Comparison of ENCODE assay signal across 11 cellular contexts in genomic region chr1:154222918-154223317, GRCh38. TPM values are rescaled to one million over a fixed set of nuclear protein-coding genes. Genes with fewer than 3 reads are reported as not detected.
DNase-seq lines count a peak whose midpoint lies in the region; ATAC-seq and TF ChIP-seq lines count a peak whose summit lies in the region.
"Had no signal": no experiment of that assay in that cellular context is flagged by ENCODE, and none has a peak within 500 bp of the region (broad histone marks: within the 10 kb centered on the region; RNA-seq: fewer than 3 reads in every experiment).

No MANE protein-coding gene starts in this region.

- no peak overlapping the region for H3K4me3 ChIP-seq in CD8-positive, alpha-beta memory T cell (ENCODE audit: low read length)
- H3K4me3 ChIP-seq in Karpas-422 (ENCODE audit: low read length): no peak overlapping the region
- peak overlapping the region in 1 of 3 experiments; percentile 83 for H3K4me3 ChIP-seq in mammary epithelial cell (replicated peaks in 1 of 3; ENCODE audit: insufficient read depth in 1 of 3, low read depth in 2 of 3, low read length in 3 of 3)

- ATAC-seq in GM21717 (IDR thresholded peaks at IDR 0.05; ENCODE audit: unreplicated experiment): no peak

- H4K20me1 ChIP-seq in Karpas-422 (ENCODE audit: insufficient read depth, low read depth, low read length) (peaks cover 18% of the 10 kb centered on the region), mammary epithelial cell (ENCODE audit: insufficient read depth, low read length) (peaks cover 2% of the 10 kb centered on the region)

- POLR2A ChIA-PET in CD8-positive, alpha-beta memory T cell (lab: Charles Lee): interaction anchor here (0.6 kb wide), 1 partner anchor 43 kb away, joined by 3 read pairs; no protein-coding TSS in a partner anchor

- intact Hi-C loops in mammary epithelial cell (cut with micrococcal nuclease): loop anchor here (5.0 kb wide), 1 partner anchor 749 kb away; the partner anchor contains the start of genes CKS1B and SHC1

- no peaks in the 10 kb centered on the region for H3K27me3 ChIP-seq in CD8-positive, alpha-beta memory T cell (ENCODE audit: insufficient read depth, low read length, poor library complexity, severe bottlenecking)
- H3K27me3 ChIP-seq in Karpas-422 (ENCODE audit: low read length) (no peaks in the 10 kb centered on the region), mammary epithelial cell (ENCODE audit: insufficient read depth, low read length) (no peaks in the 10 kb centered on the region)

- peak overlapping the region; percentile 64 to 100 (median 92) for H3K27ac Mint-ChIP-seq in CD8-positive, alpha-beta memory T cell
- H3K27ac Mint-ChIP-seq in nephron progenitor cell: no peak overlapping the region

- H3K36me3 Mint-ChIP-seq in CD8-positive, alpha-beta memory T cell: peaks cover 0 to 64% (median 25%) of the 10 kb centered on the region in 3 donors
- H3K36me3 Mint-ChIP-seq in nephron progenitor cell (ENCODE audit: low read depth): peaks cover 59% of the 10 kb centered on the region

- no peak for DNase-seq in CD8-positive, alpha-beta memory T cell
- no peak for DNase-seq in Karpas-422
- DNase-seq in mammary epithelial cell: no peak
- DNase-seq in nephron progenitor cell: no peak
- no peak for DNase-seq in stimulated activated naive CD4-positive, alpha-beta T cell treated with Interleukin-2 at 50 U/mL for 16 hours (lab: John Stamatoyannopoulos, UW)
- DNase-seq in GM03348 (ENCODE audit: low spot score): no peak
- DNase-seq in SHP77 (lab: John Stamatoyannopoulos, UW): no peak
- DNase-seq: activated CD4-positive, alpha-beta T cell treated with anti-CD3 and anti-CD28 coated beads for 1 hour; Kasumi-1 had no signal

- H3K9me3 Mint-ChIP-seq in CD8-positive, alpha-beta memory T cell: no peaks in the 10 kb centered on the region
- no peaks in the 10 kb centered on the region for H3K9me3 Mint-ChIP-seq in nephron progenitor cell

- H2AFZ ChIP-seq in Karpas-422 (ENCODE audit: low read length): no peak overlapping the region
- H2AFZ ChIP-seq in mammary epithelial cell (ENCODE audit: low read depth, low read length): no peak overlapping the region

- H3K27me3 Mint-ChIP-seq in CD8-positive, alpha-beta memory T cell: no peaks in the 10 kb centered on the region
- no peaks in the 10 kb centered on the region for H3K27me3 Mint-ChIP-seq in nephron progenitor cell (ENCODE audit: low read depth, poor library complexity)

- CTCF ChIA-PET in CD8-positive, alpha-beta memory T cell (lab: Charles Lee): interaction anchor here (1.1 to 1.7 kb wide), 3 partner anchors 10 to 121 kb away, joined by 3 read pairs; no protein-coding TSS in a partner anchor
- CTCF ChIA-PET in mammary epithelial cell (lab: Charles Lee; ENCODE audit: low non-redundant PET): no interaction called here

- H3K27ac ChIP-seq in CD8-positive, alpha-beta memory T cell (ENCODE audit: low read depth, low read length): no peak overlapping the region
- H3K27ac ChIP-seq in Karpas-422 (ENCODE audit: low read length): no peak overlapping the region
- no peak overlapping the region for H3K27ac ChIP-seq in mammary epithelial cell (ENCODE audit: insufficient read depth, low read depth, low read length)

- in situ Hi-C loops in mammary epithelial cell (cut with MboI; ENCODE audit: low sequenced_read_pairs in 2 of 2): no loop called here

- H3K9ac ChIP-seq in Karpas-422 (ENCODE audit: low read length): no peak overlapping the region
- no peak overlapping the region for H3K9ac ChIP-seq in mammary epithelial cell (ENCODE audit: insufficient read depth, low read length)

- no TSS peak for BruUV-seq in mammary epithelial cell (replicated peaks; lab: Mats Ljungman, UMichigan)

- peaks cover 95% of the 10 kb centered on the region for H3K79me2 ChIP-seq in Karpas-422 (ENCODE audit: low read length)
- peaks cover 95% of the 10 kb centered on the region for H3K79me2 ChIP-seq in mammary epithelial cell (ENCODE audit: insufficient read depth, low read length)

- H3K36me3 ChIP-seq in CD8-positive, alpha-beta memory T cell (ENCODE audit: insufficient read depth, low read length): peaks cover 38% of the 10 kb centered on the region
- H3K36me3 ChIP-seq in Karpas-422 (ENCODE audit: insufficient read depth, low read length) (peaks cover 71% of the 10 kb centered on the region), mammary epithelial cell (ENCODE audit: insufficient read depth, low read length) (peaks cover 19% of the 10 kb centered on the region)

- peaks cover 68 to 84% (median 81%) of the 10 kb centered on the region in 3 donors for H3K4me1 Mint-ChIP-seq in CD8-positive, alpha-beta memory T cell
- H3K4me1 Mint-ChIP-seq in nephron progenitor cell: peaks cover 49% of the 10 kb centered on the region

- no peaks in the 10 kb centered on the region for H3K9me3 ChIP-seq in CD8-positive, alpha-beta memory T cell (ENCODE audit: low read length)
- no peaks in the 10 kb centered on the region for H3K9me3 ChIP-seq in Karpas-422 (ENCODE audit: low read length)
- no peaks in the 10 kb centered on the region for H3K9me3 ChIP-seq in mammary epithelial cell (replicated peaks; ENCODE audit: insufficient read depth, low read length)

- TF ChIP-seq CTCF in mammary epithelial cell (conservative IDR thresholded peaks at IDR 0.05 in 1 of 2, IDR thresholded peaks at IDR 0.05 in 1 of 2; ENCODE audit: extremely low read depth in 1 of 2, insufficient read depth in 1 of 2, low read depth in 1 of 2, low read length in 2 of 2) (no peak), nephron progenitor cell (IDR thresholded peaks at IDR 0.05) (no peak)

- peak overlapping the region; percentile 34 to 99 (median 98) for H3K4me3 Mint-ChIP-seq in CD8-positive, alpha-beta memory T cell
- peak overlapping the region; percentile 99 for H3K4me3 Mint-ChIP-seq in nephron progenitor cell

- 9% methylated on average over 1 of the region's 1 CpG for WGBS in mammary epithelial cell (ENCODE audit: low coverage, missing lambda C conversion rate)

- H3K9me2 ChIP-seq in Karpas-422 (replicated peaks; ENCODE audit: insufficient read depth, low read length): no peaks in the 10 kb centered on the region

- H3K4me1 ChIP-seq in CD8-positive, alpha-beta memory T cell (ENCODE audit: insufficient read depth, low read length): peaks cover 49% of the 10 kb centered on the region
- H3K4me1 ChIP-seq in Karpas-422 (ENCODE audit: low read length) (peaks cover 44% of the 10 kb centered on the region), mammary epithelial cell (ENCODE audit: insufficient read depth, low read length) (peaks cover 19% of the 10 kb centered on the region)

- H3K4me2 ChIP-seq in Karpas-422 (ENCODE audit: low read depth, low read length, poor library complexity, severe bottlenecking) (peak overlapping the region; percentile 93), mammary epithelial cell (ENCODE audit: insufficient read depth, low read depth, low read length) (peak overlapping the region; percentile 60)

- dilution Hi-C loops in mammary epithelial cell (cut with HindIII; ENCODE audit: low sequenced_read_pairs): no loop called here

RNA-seq across cellular contexts. Expression of gene UBAP2L, which starts 2.2 kb away (rescaled TPM):
- 100 to 1,000 TPM; 258 to 277 TPM for total RNA-seq in CD8-positive, alpha-beta memory T cell
- 63.0 TPM for polyA plus RNA-seq in CD8-positive, alpha-beta memory T cell
- 58.6 and 119 TPM in 2 replicates for total RNA-seq in Karpas-422 (2014; rRNA removed; shearing (Covaris generic); ENCODE audit: low replicate concordance)
- 100 to 1,000 TPM in 1 of 2 donors, 10 to 100 TPM in 1; 63.7 to 168 TPM for total RNA-seq in mammary epithelial cell
- 147 TPM for polyA plus RNA-seq in mammary epithelial cell
- 161 TPM for polyA minus RNA-seq in mammary epithelial cell

RNA-seq across cellular contexts. Expression of gene CFAP141, which starts 16.8 kb away (rescaled TPM):
- not detected for total RNA-seq in CD8-positive, alpha-beta memory T cell
- polyA plus RNA-seq in CD8-positive, alpha-beta memory T cell: not detected
- not detected in 2 replicates for total RNA-seq in Karpas-422 (2014; rRNA removed; shearing (Covaris generic); ENCODE audit: low replicate concordance)
- total RNA-seq in mammary epithelial cell: not detected
- not detected for polyA plus RNA-seq in mammary epithelial cell
- polyA minus RNA-seq in mammary epithelial cell: not detected
- total RNA-seq: cerebellum had no signal

RNA-seq across cellular contexts. Expression of gene TPM3, which starts 31.0 kb away (rescaled TPM):
- total RNA-seq in CD8-positive, alpha-beta memory T cell: 100 to 1,000 TPM; 802 to 863 TPM
- 948 TPM for polyA plus RNA-seq in CD8-positive, alpha-beta memory T cell
- 257 and 258 TPM in 2 replicates for total RNA-seq in Karpas-422 (2014; rRNA removed; shearing (Covaris generic); ENCODE audit: low replicate concordance)
- total RNA-seq in mammary epithelial cell: 100 to 1,000 TPM; 330 to 550 TPM
- 440 TPM for polyA plus RNA-seq in mammary epithelial cell
- polyA minus RNA-seq in mammary epithelial cell: 266 TPM

RNA-seq across cellular contexts. Expression of gene HAX1, which starts 49.5 kb away (rescaled TPM):
- 100 to 1,000 TPM; 145 to 153 TPM for total RNA-seq in CD8-positive, alpha-beta memory T cell
- polyA plus RNA-seq in CD8-positive, alpha-beta memory T cell: 149 TPM
- 184 and 229 TPM in 2 replicates for total RNA-seq in Karpas-422 (2014; rRNA removed; shearing (Covaris generic); ENCODE audit: low replicate concordance)
- 100 to 1,000 TPM; 135 to 174 TPM for total RNA-seq in mammary epithelial cell
- 114 TPM for polyA plus RNA-seq in mammary epithelial cell
- 99.8 TPM for polyA minus RNA-seq in mammary epithelial cell
